In the genomic region with DNA sequence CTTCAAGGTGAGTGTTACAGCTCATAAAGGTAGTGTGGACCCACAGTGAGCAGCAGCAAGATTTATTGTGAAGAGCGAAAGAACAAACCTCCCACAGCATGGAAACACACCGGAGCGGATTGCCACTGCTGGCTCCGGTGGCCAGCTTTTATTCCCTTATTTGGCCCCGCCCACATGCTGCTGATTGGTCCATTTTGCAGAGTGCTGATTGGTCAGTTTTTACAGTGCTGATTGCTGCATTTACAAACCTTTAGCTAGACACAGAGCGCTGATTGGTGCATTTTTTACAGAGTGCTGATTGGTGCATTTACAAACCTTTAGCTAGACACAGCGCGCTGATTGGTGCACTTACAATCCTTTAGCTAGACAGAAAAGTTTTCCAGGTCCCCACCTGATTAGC, we compare ENCODE assay signal across 7 cellular contexts.
A peak's percentile ranks its signal among the peaks of the same experiment; 100 is the strongest.
DNase-seq lines count a peak whose midpoint lies in the region; ATAC-seq and TF ChIP-seq lines count a peak whose summit lies in the region.
"Not testable (repeated sequence)": the region's sequence is repeated elsewhere in the genome, so short reads cannot be mapped to it uniquely, and the experiment has no call there.

No MANE protein-coding gene starts in this region.

- POLR2A ChIA-PET in CD4-positive, alpha-beta memory T cell (lab: Charles Lee; ENCODE audit: partially characterized antibody); activated CD8-positive, alpha-beta T cell treated with anti-CD3 and anti-CD28 coated beads for 36 hours (lab: Charles Lee): not testable (repeated sequence)

- H3K4me1 Mint-ChIP-seq in CD4-positive, alpha-beta memory T cell; T-helper 17 cell; activated CD8-positive, alpha-beta T cell treated with anti-CD3 and anti-CD28 coated beads for 36 hours (ENCODE audit: low read depth); activated naive CD4-positive, alpha-beta T cell treated with anti-CD3 and anti-CD28 coated beads, Interleukin-2, amount 10 ng/mL, durations not matched to agents 7 days and 5 days: not testable (repeated sequence)

- not testable (repeated sequence) for H3K36me3 Mint-ChIP-seq in CD4-positive, alpha-beta memory T cell; T-helper 17 cell (ENCODE audit: low read depth); activated CD8-positive, alpha-beta T cell treated with anti-CD3 and anti-CD28 coated beads for 36 hours (ENCODE audit: low read depth); activated naive CD4-positive, alpha-beta T cell treated with anti-CD3 and anti-CD28 coated beads, Interleukin-2, amount 10 ng/mL, durations not matched to agents 7 days and 5 days

- not testable (repeated sequence) for H3K27ac ChIP-seq in CD4-positive, alpha-beta memory T cell (ENCODE audit: low read depth, low read length)
- H3K27ac ChIP-seq in coronary artery (peak overlapping the region in 1 of 2 donors; percentile 67), lower lobe of right lung (peak overlapping the region; percentile 56)

- H3K27me3 Mint-ChIP-seq in CD4-positive, alpha-beta memory T cell, result peaks cover 18 to 20% of the 10 kb centered on the region in 2 donors
- peaks cover 46% of the 10 kb centered on the region for H3K27me3 Mint-ChIP-seq in T-helper 17 cell
- H3K27me3 Mint-ChIP-seq in activated CD8-positive, alpha-beta T cell treated with anti-CD3 and anti-CD28 coated beads for 36 hours, result peaks cover 26% of the 10 kb centered on the region
- peaks cover 33% of the 10 kb centered on the region for H3K27me3 Mint-ChIP-seq in activated naive CD4-positive, alpha-beta T cell treated with anti-CD3 and anti-CD28 coated beads, Interleukin-2, amount 10 ng/mL, durations not matched to agents 7 days and 5 days

- DNase-seq in CD4-positive, alpha-beta memory T cell; T-helper 17 cell; activated naive CD4-positive, alpha-beta T cell treated with anti-CD3 and anti-CD28 coated beads, Interleukin-2, amount 10 ng/mL, durations not matched to agents 7 days and 5 days; coronary artery (ENCODE audit: low spot score); lower lobe of right lung: not testable (repeated sequence)
- peak; percentile 29 for DNase-seq in activated CD8-positive, alpha-beta T cell treated with anti-CD3 and anti-CD28 coated beads for 36 hours
- peak; percentile 18 for DNase-seq in stimulated activated naive CD8-positive, alpha-beta T cell treated with anti-CD3 and anti-CD28 coated beads, Interleukin-15, Interleukin-2, amounts not matched to agents 100 U/mL and 50 U/mL, for 24 hours

- intact Hi-C loops in CD4-positive, alpha-beta memory T cell (cut with micrococcal nuclease); activated CD8-positive, alpha-beta T cell treated with anti-CD3 and anti-CD28 coated beads for 36 hours (cut with micrococcal nuclease); lower lobe of right lung (cut with DNase I): not testable (repeated sequence)

- H3K4me3 Mint-ChIP-seq in CD4-positive, alpha-beta memory T cell, result peak overlapping the region in 6 of 8 donors; percentile 4 to 56 (median 35)
- H3K4me3 Mint-ChIP-seq in T-helper 17 cell, result peak overlapping the region; percentile 25
- H3K4me3 Mint-ChIP-seq in activated CD8-positive, alpha-beta T cell treated with anti-CD3 and anti-CD28 coated beads for 36 hours, result not testable (repeated sequence)
- peak overlapping the region; percentile 26 for H3K4me3 Mint-ChIP-seq in activated naive CD4-positive, alpha-beta T cell treated with anti-CD3 and anti-CD28 coated beads, Interleukin-2, amount 10 ng/mL, durations not matched to agents 7 days and 5 days

- not testable (repeated sequence) for H3K36me3 ChIP-seq in CD4-positive, alpha-beta memory T cell (ENCODE audit: insufficient read depth, low read length); lower lobe of right lung

- H3K27ac Mint-ChIP-seq in CD4-positive, alpha-beta memory T cell; T-helper 17 cell; activated CD8-positive, alpha-beta T cell treated with anti-CD3 and anti-CD28 coated beads for 36 hours; activated naive CD4-positive, alpha-beta T cell treated with anti-CD3 and anti-CD28 coated beads, Interleukin-2, amount 10 ng/mL, durations not matched to agents 7 days and 5 days: not testable (repeated sequence)

- not testable (repeated sequence) for TF ChIP-seq CTCF in activated CD8-positive, alpha-beta T cell treated with anti-CD3 and anti-CD28 coated beads for 36 hours (IDR thresholded peaks at IDR 0.05); coronary artery (IDR thresholded peaks at IDR 0.05); lower lobe of right lung (IDR thresholded peaks at IDR 0.05)

- not testable (repeated sequence) for ATAC-seq in T-helper 17 cell; activated CD8-positive, alpha-beta T cell treated with anti-CD3 and anti-CD28 coated beads for 36 hours; lower lobe of right lung; stimulated activated naive CD8-positive, alpha-beta T cell treated with anti-CD3 and anti-CD28 coated beads, Interleukin-15, Interleukin-2, amounts not matched to agents 100 U/mL and 50 U/mL, for 24 hours

- peaks cover 2 to 26% (median 17%) of the 10 kb centered on the region in 8 donors for H3K9me3 Mint-ChIP-seq in CD4-positive, alpha-beta memory T cell
- H3K9me3 Mint-ChIP-seq in activated CD8-positive, alpha-beta T cell treated with anti-CD3 and anti-CD28 coated beads for 36 hours, result peaks cover 11% of the 10 kb centered on the region
- not testable (repeated sequence) for H3K9me3 Mint-ChIP-seq in activated naive CD4-positive, alpha-beta T cell treated with anti-CD3 and anti-CD28 coated beads, Interleukin-2, amount 10 ng/mL, durations not matched to agents 7 days and 5 days

- CTCF ChIA-PET in CD4-positive, alpha-beta memory T cell (lab: Charles Lee; ENCODE audit: partially characterized antibody); activated CD8-positive, alpha-beta T cell treated with anti-CD3 and anti-CD28 coated beads for 36 hours (lab: Charles Lee); activated naive CD4-positive, alpha-beta T cell treated with anti-CD3 and anti-CD28 coated beads, Interleukin-2, amount 10 ng/mL, durations not matched to agents 7 days and 5 days (lab: Charles Lee): not testable (repeated sequence)

- H3K4me1 ChIP-seq in CD4-positive, alpha-beta memory T cell (ENCODE audit: insufficient read depth, low read length), result not testable (repeated sequence)
- H3K4me1 ChIP-seq in lower lobe of right lung, result peaks cover 28% of the 10 kb centered on the region

- not testable (repeated sequence) for H3K27me3 ChIP-seq in CD4-positive, alpha-beta memory T cell (ENCODE audit: insufficient read depth, low read length); lower lobe of right lung (ENCODE audit: low read depth)

- not testable (repeated sequence) for H3K9me3 ChIP-seq in CD4-positive, alpha-beta memory T cell (ENCODE audit: control insufficient read depth in 1 of 2, low read length in 2 of 2); T-helper 17 cell (ENCODE audit: control insufficient read depth, low read length, poor library complexity, severe bottlenecking); lower lobe of right lung

- H3K4me3 ChIP-seq in CD4-positive, alpha-beta memory T cell (ENCODE audit: low read length in 2 of 2); lower lobe of right lung: not testable (repeated sequence)
- peak overlapping the region; percentile 15 for H3K4me3 ChIP-seq in coronary artery
